13 cellular contexts compared by ENCODE assay signal in the genomic region with DNA sequence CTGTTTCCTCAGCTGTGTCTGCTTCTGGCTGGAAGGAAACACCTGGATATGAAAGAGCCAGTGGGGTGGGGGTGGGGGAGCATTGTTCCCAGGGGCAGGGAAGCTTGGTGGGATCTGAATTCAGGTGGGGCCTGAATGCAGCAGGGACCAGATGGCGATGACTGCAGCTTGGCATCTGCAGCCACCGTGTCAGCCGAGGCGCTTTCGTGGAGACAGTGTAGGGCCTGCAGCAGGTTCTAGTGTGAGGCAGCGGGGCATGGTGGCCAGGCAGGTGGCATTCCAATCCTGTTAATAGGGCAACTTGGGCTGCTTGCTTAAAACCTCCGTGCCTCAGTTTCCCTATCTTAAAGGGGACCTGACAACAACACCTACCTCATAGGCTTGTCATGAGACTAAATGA. TPM values are rescaled to one million over a fixed set of nuclear protein-coding genes. Genes with fewer than 3 reads are reported as not detected.
"Had no signal": no experiment of that assay in that cellular context is flagged by ENCODE, and none has a peak within 500 bp of the region (broad histone marks: within the 10 kb centered on the region; RNA-seq: fewer than 3 reads in every experiment).

No MANE protein-coding gene starts in this region.

- DNase-seq: activated gamma-delta T cell; activated naive CD8-positive, alpha-beta T cell treated with anti-CD3 and anti-CD28 coated beads for 36 hours; activated T-cell treated with anti-CD3 and anti-CD28 coated beads, Interleukin-2, amount 50 U/mL, for 4 hours; foreskin melanocyte; kidney; thyroid gland had no signal

- H3K27ac ChIP-seq: ascending aorta, neural progenitor cell, parathyroid adenoma, skin epidermis, thyroid gland had no signal

- H3K4me3 ChIP-seq: ascending aorta, neural progenitor cell, thyroid gland had no signal

- H3K27me3 ChIP-seq: ascending aorta, neural progenitor cell, thyroid gland had no signal

- H3K4me1 ChIP-seq: ascending aorta, neural progenitor cell, parathyroid adenoma, thyroid gland had no signal

- H3K4me3 Mint-ChIP-seq: activated naive CD8-positive, alpha-beta T cell treated with anti-CD3 and anti-CD28 coated beads for 36 hours; activated T-cell treated with anti-CD3 and anti-CD28 coated beads, Interleukin-2, amount 50 U/mL, for 4 hours; neural progenitor cell had no signal

- ATAC-seq: activated T-cell treated with anti-CD3 and anti-CD28 coated beads, Interleukin-2, amount 50 U/mL, for 4 hours had no signal

- H3K9me3 ChIP-seq: ascending aorta, thyroid gland had no signal

- H3K36me3 Mint-ChIP-seq: activated naive CD8-positive, alpha-beta T cell treated with anti-CD3 and anti-CD28 coated beads for 36 hours; neural progenitor cell had no signal

- H3K36me3 ChIP-seq: ascending aorta, neural progenitor cell, thyroid gland had no signal

- H3K4me1 Mint-ChIP-seq: neural progenitor cell had no signal

- H3K27ac Mint-ChIP-seq: activated naive CD8-positive, alpha-beta T cell treated with anti-CD3 and anti-CD28 coated beads for 36 hours; neural progenitor cell had no signal

- H3K9me3 Mint-ChIP-seq: activated naive CD8-positive, alpha-beta T cell treated with anti-CD3 and anti-CD28 coated beads for 36 hours; activated T-cell treated with anti-CD3 and anti-CD28 coated beads, Interleukin-2, amount 50 U/mL, for 4 hours; neural progenitor cell had no signal

RNA-seq across cellular contexts. Expression of a gene that starts 1.7 kb away (rescaled TPM):
- total RNA-seq: bronchial epithelial cell, endothelial cell of umbilical vein, renal cortical epithelial cell had no signal
